ENCODE assay signal across 8 cellular contexts in genomic region chr3:52454938-52455282, GRCh38. TPM values are rescaled to one million over a fixed set of nuclear protein-coding genes. Genes with fewer than 3 reads are reported as not detected.
DNase-seq lines count a peak whose midpoint lies in the region; ATAC-seq and TF ChIP-seq lines count a peak whose summit lies in the region.

No MANE protein-coding gene starts in this region.

- ATAC-seq in HG02943 (IDR thresholded peaks at IDR 0.05; ENCODE audit: low read depth, unreplicated experiment), result peak; percentile 22

- no peak for TF ChIP-seq CTCF in brain microvascular endothelial cell (IDR thresholded peaks at IDR 0.05; ENCODE audit: low read depth, low read length, missing control alignments)

- H3K4me1 ChIP-seq in ACC112 (ENCODE audit: control insufficient read depth, insufficient read depth, low read length, unreplicated experiment) (peaks cover 9% of the 10 kb centered on the region), mucosa of rectum (ENCODE audit: control insufficient read depth in 2 of 2, insufficient read depth in 2 of 2, low read length in 2 of 2) (peaks cover 19 to 20% of the 10 kb centered on the region in 2 donors)

- intact Hi-C loops in posterior vena cava (cut with DNase I), result no loop called here

- DNase-seq in brain microvascular endothelial cell, result no peak
- DNase-seq in NCI-H2227 treated with DMSO at 0.1 percent for 48 hours (lab: John Stamatoyannopoulos, UW), result no peak
- DNase-seq in posterior vena cava (ENCODE audit: low spot score), result no peak
- no peak for DNase-seq in dedifferentiated amniotic fluid mesenchymal stem cell (ENCODE audit: extremely low spot score)
- DNase-seq in hepatic stellate cell (ENCODE audit: low spot score), result no peak

- no peaks in the 10 kb centered on the region for H3K9me3 ChIP-seq in mucosa of rectum (ENCODE audit: control insufficient read depth in 2 of 2, low read length in 2 of 2)

- H3K27ac ChIP-seq in ACC112 (ENCODE audit: low read depth, low read length) (peak overlapping the region; percentile 5; the same call in 1 of the 2 replicates), brain microvascular endothelial cell (peak overlapping the region; percentile 56), mucosa of rectum (ENCODE audit: low read depth in 2 of 2, low read length in 2 of 2) (peak overlapping the region; percentile 79 to 84)

- H3K27me3 ChIP-seq in ACC112 (ENCODE audit: insufficient read depth, low read length), result no peaks in the 10 kb centered on the region
- no peaks in the 10 kb centered on the region for H3K27me3 ChIP-seq in brain microvascular endothelial cell (replicated peaks)
- H3K27me3 ChIP-seq in mucosa of rectum (ENCODE audit: control insufficient read depth in 2 of 2, insufficient read depth in 2 of 2, low read length in 2 of 2), result no peaks in the 10 kb centered on the region

- H3K79me2 ChIP-seq in ACC112 (ENCODE audit: control insufficient read depth, insufficient read depth, low read length, unreplicated experiment), result peaks cover 25% of the 10 kb centered on the region

- peaks cover 10% of the 10 kb centered on the region for H3K36me3 ChIP-seq in ACC112 (ENCODE audit: insufficient read depth, low read length)
- peaks cover 13% of the 10 kb centered on the region for H3K36me3 ChIP-seq in brain microvascular endothelial cell (replicated peaks)
- peaks cover 5 to 16% of the 10 kb centered on the region in 2 donors for H3K36me3 ChIP-seq in mucosa of rectum (ENCODE audit: control insufficient read depth in 2 of 2, insufficient read depth in 2 of 2, low read length in 2 of 2)

- peak overlapping the region; percentile 63 for H2AFZ ChIP-seq in ACC112 (ENCODE audit: low read length, unreplicated experiment)

- H3K4me3 ChIP-seq in ACC112 (ENCODE audit: low read depth, low read length), result peak overlapping the region; percentile 97
- H3K4me3 ChIP-seq in brain microvascular endothelial cell (ENCODE audit: low read depth, low read length), result peak overlapping the region; percentile 88
- H3K4me3 ChIP-seq in mucosa of rectum (ENCODE audit: low read length in 2 of 2), result peak overlapping the region; percentile 91 to 93

- peak overlapping the region; percentile 91 to 93 for H3K9ac ChIP-seq in mucosa of rectum (ENCODE audit: low read depth in 1 of 2, low read length in 2 of 2)

- in situ Hi-C loops in brain microvascular endothelial cell (cut with HindIII; ENCODE audit: low pct_ligation_motif_present, low sequenced_read_pairs), result no loop called here

RNA-seq across cellular contexts. Expression of gene NISCH, which starts 0.5 kb away (rescaled TPM):
- total RNA-seq in posterior vena cava, result 10 to 100 TPM; 53.0 to 65.2 TPM

RNA-seq across cellular contexts. Expression of gene TNNC1, which starts 1.1 kb away (rescaled TPM):
- total RNA-seq in posterior vena cava, result 1 to 10 TPM; 3.5 to 5.5 TPM

RNA-seq across cellular contexts. Expression of gene SEMA3G, which starts 10.0 kb away (rescaled TPM):
- total RNA-seq in posterior vena cava, result 10 to 100 TPM; 12.4 to 17.7 TPM

RNA-seq across cellular contexts. Expression of gene STAB1, which starts 40.2 kb away (rescaled TPM):
- 100 to 1,000 TPM; 303 to 498 TPM for total RNA-seq in posterior vena cava

RNA-seq across cellular contexts. Expression of gene PHF7, which starts 44.5 kb away (rescaled TPM):
- 1 to 10 TPM; 6.4 to 9.2 TPM for total RNA-seq in posterior vena cava

Comparison
In these comparisons a context has a peak if more than half of its experiments do, and no peak if none do; other contexts are left out.
1. H3K27ac ChIP-seq: peak in every context shown above with its lines; median percentile 82 in mucosa of rectum; 56 in brain microvascular endothelial cell; 5 in ACC112.